1 cellular context compared by ENCODE assay signal in the genomic region with DNA sequence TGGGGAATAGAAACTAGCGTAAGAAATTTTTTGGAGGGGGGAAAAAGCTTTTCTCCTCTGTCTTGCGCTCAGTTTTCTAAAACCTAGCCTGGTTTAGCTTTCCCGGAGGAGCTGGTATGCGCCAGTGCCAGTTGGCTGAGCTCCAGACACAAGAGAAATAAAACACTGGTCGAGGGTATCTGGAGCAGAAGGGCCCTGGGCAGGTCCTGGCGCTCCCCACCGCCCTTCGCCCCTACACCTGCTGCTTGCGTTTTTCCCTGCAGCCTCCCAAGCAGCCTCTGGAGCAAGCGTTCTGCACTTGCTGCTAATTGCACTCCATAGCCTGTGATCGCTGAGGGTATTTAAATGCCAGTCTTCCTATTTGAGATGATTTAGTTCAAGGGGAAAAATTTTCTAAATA.
TF ChIP-seq lines count a peak whose summit lies in the region.

No MANE protein-coding gene starts in this region.

TF ChIP-seq in SK-N-SH treated with all-trans-retinoic acid at 6 μM for 48 hours, 23 proteins besides CTCF, POLR2A, EP300 and RAD21 (continued from another document):
- TF ChIP-seq OSR1 (CRISPR knock-in tag; IDR thresholded peaks at IDR 0.05): no peak
- TF ChIP-seq TCF4 (CRISPR knock-in tag; IDR thresholded peaks at IDR 0.05; ENCODE audit: borderline replicate concordance): no peak
